In the genomic region with DNA sequence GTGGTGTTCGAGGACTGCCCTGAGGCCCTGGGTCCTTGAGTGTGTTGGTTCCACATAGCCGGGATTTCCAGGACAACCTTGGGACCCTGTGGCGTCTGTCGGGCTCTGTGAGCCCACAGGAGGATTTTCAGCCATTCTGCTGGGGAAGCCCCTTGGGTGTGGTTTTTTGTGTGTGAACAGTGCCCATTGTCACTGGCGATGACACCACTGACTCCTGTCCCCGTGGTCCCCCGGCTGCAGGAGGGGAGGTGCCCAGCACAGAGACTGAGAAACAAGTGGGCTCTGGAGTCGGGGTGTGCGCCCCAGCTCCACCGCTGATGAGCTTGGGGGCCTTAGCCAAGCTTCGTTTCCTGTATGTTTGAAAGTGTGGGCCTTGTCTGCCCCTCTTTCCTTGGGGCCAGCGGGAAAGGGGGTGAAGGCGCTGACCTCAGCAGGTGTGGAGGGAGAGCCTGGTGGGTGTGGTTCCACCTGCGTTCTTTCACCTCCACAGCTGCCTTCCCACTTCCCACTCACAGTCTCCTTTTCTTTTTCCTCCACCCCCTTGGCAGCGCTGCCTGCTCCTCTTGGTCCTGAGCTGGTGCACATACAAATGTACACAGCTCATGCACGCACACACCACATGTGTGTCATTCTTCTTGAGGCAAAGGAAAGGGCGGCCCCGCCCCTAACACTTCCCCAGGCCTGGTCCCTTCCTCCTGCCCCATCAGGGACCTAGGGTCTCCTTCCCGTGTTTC, we compare ENCODE assay signal across 1 cellular context.
TF ChIP-seq lines count a peak whose summit lies in the region.

No MANE protein-coding gene starts in this region.

TF ChIP-seq in WTC11, 78 proteins besides CTCF, POLR2A, EP300 and RAD21:
- TF ChIP-seq, protein P1, sequence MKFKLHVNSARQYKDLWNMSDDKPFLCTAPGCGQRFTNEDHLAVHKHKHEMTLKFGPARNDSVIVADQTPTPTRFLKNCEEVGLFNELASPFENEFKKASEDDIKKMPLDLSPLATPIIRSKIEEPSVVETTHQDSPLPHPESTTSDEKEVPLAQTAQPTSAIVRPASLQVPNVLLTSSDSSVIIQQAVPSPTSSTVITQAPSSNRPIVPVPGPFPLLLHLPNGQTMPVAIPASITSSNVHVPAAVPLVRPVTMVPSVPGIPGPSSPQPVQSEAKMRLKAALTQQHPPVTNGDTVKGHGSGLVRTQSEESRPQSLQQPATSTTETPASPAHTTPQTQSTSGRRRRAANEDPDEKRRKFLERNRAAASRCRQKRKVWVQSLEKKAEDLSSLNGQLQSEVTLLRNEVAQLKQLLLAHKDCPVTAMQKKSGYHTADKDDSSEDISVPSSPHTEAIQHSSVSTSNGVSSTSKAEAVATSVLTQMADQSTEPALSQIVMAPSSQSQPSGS (CRISPR knock-in tag; IDR thresholded peaks at IDR 0.05; ENCODE audit: borderline replicate concordance, low read depth), result no peak
